1 cellular context compared by ENCODE assay signal in the genomic region with DNA sequence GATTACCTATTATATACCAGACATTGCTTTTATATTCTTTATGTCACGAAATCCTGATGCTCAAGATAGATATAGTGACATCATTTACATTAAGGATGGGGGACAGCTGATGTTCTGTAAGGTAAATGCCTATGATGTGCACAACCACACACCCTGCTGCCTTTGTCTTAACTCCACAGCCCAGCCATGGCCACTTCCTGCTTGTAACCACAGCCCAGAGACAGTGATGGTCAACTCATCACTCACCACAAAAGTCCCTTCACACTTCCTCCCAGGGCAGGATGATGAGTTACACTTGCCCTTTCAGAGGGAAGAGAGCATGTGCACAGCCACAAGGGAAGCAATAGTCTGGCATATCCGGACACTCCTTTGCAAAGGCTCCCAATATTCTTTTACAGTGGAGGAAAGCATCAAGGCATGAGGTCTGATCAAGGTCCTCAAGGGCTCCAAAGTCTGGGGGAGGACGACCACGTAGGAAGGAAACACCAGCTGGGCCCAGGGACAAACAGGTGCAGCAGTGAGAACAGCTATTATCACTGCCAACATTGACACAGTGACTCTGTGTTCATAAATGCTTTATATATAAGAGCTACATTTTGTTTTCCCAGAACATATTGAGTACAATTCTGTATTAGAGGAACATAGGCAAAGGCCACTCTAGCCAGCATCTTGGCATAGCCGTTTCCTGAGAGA.
TF ChIP-seq lines count a peak whose summit lies in the region.

No MANE protein-coding gene starts in this region.

TF ChIP-seq in GM12878, 131 proteins besides CTCF, POLR2A, EP300 and RAD21 (continued from another document):
- TF ChIP-seq, protein P1, sequence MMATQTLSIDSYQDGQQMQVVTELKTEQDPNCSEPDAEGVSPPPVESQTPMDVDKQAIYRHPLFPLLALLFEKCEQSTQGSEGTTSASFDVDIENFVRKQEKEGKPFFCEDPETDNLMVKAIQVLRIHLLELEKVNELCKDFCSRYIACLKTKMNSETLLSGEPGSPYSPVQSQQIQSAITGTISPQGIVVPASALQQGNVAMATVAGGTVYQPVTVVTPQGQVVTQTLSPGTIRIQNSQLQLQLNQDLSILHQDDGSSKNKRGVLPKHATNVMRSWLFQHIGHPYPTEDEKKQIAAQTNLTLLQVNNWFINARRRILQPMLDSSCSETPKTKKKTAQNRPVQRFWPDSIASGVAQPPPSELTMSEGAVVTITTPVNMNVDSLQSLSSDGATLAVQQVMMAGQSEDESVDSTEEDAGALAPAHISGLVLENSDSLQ (IDR thresholded peaks at IDR 0.05): peak; percentile 53
- TF ChIP-seq SIN3A (IDR thresholded peaks at IDR 0.05; ENCODE audit: low read depth, low read length): no peak
- no peak for TF ChIP-seq CEBPB (IDR thresholded peaks at IDR 0.05; ENCODE audit: borderline replicate concordance in 1 of 2, low read depth in 2 of 2, low read length in 2 of 2)
- TF ChIP-seq, protein P2, sequence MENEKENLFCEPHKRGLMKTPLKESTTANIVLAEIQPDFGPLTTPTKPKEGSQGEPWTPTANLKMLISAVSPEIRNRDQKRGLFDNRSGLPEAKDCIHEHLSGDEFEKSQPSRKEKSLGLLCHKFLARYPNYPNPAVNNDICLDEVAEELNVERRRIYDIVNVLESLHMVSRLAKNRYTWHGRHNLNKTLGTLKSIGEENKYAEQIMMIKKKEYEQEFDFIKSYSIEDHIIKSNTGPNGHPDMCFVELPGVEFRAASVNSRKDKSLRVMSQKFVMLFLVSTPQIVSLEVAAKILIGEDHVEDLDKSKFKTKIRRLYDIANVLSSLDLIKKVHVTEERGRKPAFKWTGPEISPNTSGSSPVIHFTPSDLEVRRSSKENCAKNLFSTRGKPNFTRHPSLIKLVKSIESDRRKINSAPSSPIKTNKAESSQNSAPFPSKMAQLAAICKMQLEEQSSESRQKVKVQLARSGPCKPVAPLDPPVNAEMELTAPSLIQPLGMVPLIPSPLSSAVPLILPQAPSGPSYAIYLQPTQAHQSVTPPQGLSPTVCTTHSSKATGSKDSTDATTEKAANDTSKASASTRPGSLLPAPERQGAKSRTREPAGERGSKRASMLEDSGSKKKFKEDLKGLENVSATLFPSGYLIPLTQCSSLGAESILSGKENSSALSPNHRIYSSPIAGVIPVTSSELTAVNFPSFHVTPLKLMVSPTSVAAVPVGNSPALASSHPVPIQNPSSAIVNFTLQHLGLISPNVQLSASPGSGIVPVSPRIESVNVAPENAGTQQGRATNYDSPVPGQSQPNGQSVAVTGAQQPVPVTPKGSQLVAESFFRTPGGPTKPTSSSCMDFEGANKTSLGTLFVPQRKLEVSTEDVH (IDR thresholded peaks at IDR 0.05; ENCODE audit: low read depth, partially characterized antibody): no peak
- no peak for TF ChIP-seq MYB (IDR thresholded peaks at IDR 0.05; ENCODE audit: borderline replicate concordance, low read depth, low read length)
- no peak for TF ChIP-seq ASH2L (IDR thresholded peaks at IDR 0.05; ENCODE audit: borderline replicate concordance, low read depth)
- no peak for TF ChIP-seq RAD51 (IDR thresholded peaks at IDR 0.05)
- TF ChIP-seq, protein P3, sequence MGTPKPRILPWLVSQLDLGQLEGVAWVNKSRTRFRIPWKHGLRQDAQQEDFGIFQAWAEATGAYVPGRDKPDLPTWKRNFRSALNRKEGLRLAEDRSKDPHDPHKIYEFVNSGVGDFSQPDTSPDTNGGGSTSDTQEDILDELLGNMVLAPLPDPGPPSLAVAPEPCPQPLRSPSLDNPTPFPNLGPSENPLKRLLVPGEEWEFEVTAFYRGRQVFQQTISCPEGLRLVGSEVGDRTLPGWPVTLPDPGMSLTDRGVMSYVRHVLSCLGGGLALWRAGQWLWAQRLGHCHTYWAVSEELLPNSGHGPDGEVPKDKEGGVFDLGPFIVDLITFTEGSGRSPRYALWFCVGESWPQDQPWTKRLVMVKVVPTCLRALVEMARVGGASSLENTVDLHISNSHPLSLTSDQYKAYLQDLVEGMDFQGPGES (IDR thresholded peaks at IDR 0.05): no peak
- no peak for TF ChIP-seq MYC (IDR thresholded peaks at IDR 0.05; ENCODE audit: insufficient read depth, insufficient read length, insufficient replicate concordance, low read length, severe bottlenecking)
- TF ChIP-seq BCL11A (IDR thresholded peaks at IDR 0.05; ENCODE audit: low read depth, low read length): peak; percentile 84
- no peak for TF ChIP-seq FOS (IDR thresholded peaks at IDR 0.05; ENCODE audit: borderline replicate concordance, extremely low read depth, insufficient read length)
- TF ChIP-seq NR2C1 (IDR thresholded peaks at IDR 0.05): no peak
- TF ChIP-seq, protein P4, sequence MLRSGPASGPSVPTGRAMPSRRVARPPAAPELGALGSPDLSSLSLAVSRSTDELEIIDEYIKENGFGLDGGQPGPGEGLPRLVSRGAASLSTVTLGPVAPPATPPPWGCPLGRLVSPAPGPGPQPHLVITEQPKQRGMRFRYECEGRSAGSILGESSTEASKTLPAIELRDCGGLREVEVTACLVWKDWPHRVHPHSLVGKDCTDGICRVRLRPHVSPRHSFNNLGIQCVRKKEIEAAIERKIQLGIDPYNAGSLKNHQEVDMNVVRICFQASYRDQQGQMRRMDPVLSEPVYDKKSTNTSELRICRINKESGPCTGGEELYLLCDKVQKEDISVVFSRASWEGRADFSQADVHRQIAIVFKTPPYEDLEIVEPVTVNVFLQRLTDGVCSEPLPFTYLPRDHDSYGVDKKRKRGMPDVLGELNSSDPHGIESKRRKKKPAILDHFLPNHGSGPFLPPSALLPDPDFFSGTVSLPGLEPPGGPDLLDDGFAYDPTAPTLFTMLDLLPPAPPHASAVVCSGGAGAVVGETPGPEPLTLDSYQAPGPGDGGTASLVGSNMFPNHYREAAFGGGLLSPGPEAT (IDR thresholded peaks at IDR 0.05; ENCODE audit: low read depth): peak; percentile 89
- TF ChIP-seq TCF12 (IDR thresholded peaks at IDR 0.05; ENCODE audit: low read depth, low read length): peak; percentile 59; the same call in 1 of the 2 replicates
- TF ChIP-seq, protein P5, sequence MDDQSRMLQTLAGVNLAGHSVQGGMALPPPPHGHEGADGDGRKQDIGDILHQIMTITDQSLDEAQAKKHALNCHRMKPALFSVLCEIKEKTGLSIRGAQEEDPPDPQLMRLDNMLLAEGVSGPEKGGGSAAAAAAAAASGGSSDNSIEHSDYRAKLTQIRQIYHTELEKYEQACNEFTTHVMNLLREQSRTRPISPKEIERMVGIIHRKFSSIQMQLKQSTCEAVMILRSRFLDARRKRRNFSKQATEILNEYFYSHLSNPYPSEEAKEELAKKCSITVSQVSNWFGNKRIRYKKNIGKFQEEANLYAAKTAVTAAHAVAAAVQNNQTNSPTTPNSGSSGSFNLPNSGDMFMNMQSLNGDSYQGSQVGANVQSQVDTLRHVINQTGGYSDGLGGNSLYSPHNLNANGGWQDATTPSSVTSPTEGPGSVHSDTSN (IDR thresholded peaks at IDR 0.05; ENCODE audit: insufficient replicate concordance, low read depth, low read length): peak; percentile 32
- TF ChIP-seq SMAD5 (IDR thresholded peaks at IDR 0.05; ENCODE audit: low read depth): no peak
- TF ChIP-seq FOXK2 (IDR thresholded peaks at IDR 0.05): no peak
- TF ChIP-seq PAX8 (IDR thresholded peaks at IDR 0.05): no peak
- peak; percentile 82 for TF ChIP-seq CREM (IDR thresholded peaks at IDR 0.05; ENCODE audit: low read depth)
- no peak for TF ChIP-seq KLF5 (IDR thresholded peaks at IDR 0.05; ENCODE audit: partially characterized antibody)
- peak; percentile 89 for TF ChIP-seq NR2F1 (conservative IDR thresholded peaks at IDR 0.05)
- no peak for TF ChIP-seq SUZ12 (IDR thresholded peaks at IDR 0.05; ENCODE audit: unreplicated experiment)
- peak; percentile 57; the same call in 1 of the 2 replicates for TF ChIP-seq CHD2 (IDR thresholded peaks at IDR 0.05; ENCODE audit: borderline replicate concordance, low read depth, low read length)
- TF ChIP-seq RB1 (IDR thresholded peaks at IDR 0.05; ENCODE audit: borderline replicate concordance): no peak
- TF ChIP-seq PML (IDR thresholded peaks at IDR 0.05; ENCODE audit: low read length): no peak
- TF ChIP-seq, protein P6, sequence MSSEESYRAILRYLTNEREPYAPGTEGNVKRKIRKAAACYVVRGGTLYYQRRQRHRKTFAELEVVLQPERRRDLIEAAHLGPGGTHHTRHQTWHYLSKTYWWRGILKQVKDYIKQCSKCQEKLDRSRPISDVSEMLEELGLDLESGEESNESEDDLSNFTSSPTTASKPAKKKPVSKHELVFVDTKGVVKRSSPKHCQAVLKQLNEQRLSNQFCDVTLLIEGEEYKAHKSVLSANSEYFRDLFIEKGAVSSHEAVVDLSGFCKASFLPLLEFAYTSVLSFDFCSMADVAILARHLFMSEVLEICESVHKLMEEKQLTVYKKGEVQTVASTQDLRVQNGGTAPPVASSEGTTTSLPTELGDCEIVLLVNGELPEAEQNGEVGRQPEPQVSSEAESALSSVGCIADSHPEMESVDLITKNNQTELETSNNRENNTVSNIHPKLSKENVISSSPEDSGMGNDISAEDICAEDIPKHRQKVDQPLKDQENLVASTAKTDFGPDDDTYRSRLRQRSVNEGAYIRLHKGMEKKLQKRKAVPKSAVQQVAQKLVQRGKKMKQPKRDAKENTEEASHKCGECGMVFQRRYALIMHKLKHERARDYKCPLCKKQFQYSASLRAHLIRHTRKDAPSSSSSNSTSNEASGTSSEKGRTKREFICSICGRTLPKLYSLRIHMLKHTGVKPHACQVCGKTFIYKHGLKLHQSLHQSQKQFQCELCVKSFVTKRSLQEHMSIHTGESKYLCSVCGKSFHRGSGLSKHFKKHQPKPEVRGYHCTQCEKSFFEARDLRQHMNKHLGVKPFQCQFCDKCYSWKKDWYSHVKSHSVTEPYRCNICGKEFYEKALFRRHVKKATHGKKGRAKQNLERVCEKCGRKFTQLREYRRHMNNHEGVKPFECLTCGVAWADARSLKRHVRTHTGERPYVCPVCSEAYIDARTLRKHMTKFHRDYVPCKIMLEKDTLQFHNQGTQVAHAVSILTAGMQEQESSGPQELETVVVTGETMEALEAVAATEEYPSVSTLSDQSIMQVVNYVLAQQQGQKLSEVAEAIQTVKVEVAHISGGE (CRISPR knock-in tag; IDR thresholded peaks at IDR 0.05): no peak
- peak; percentile 98 for TF ChIP-seq IKZF2 (IDR thresholded peaks at IDR 0.05)
- TF ChIP-seq, protein P7, sequence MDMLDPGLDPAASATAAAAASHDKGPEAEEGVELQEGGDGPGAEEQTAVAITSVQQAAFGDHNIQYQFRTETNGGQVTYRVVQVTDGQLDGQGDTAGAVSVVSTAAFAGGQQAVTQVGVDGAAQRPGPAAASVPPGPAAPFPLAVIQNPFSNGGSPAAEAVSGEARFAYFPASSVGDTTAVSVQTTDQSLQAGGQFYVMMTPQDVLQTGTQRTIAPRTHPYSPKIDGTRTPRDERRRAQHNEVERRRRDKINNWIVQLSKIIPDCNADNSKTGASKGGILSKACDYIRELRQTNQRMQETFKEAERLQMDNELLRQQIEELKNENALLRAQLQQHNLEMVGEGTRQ (IDR thresholded peaks at IDR 0.05; ENCODE audit: borderline replicate concordance, low read depth, low read length): no peak
- TF ChIP-seq EED (IDR thresholded peaks at IDR 0.05; ENCODE audit: low read depth): peak; percentile 99
- TF ChIP-seq, protein P8, sequence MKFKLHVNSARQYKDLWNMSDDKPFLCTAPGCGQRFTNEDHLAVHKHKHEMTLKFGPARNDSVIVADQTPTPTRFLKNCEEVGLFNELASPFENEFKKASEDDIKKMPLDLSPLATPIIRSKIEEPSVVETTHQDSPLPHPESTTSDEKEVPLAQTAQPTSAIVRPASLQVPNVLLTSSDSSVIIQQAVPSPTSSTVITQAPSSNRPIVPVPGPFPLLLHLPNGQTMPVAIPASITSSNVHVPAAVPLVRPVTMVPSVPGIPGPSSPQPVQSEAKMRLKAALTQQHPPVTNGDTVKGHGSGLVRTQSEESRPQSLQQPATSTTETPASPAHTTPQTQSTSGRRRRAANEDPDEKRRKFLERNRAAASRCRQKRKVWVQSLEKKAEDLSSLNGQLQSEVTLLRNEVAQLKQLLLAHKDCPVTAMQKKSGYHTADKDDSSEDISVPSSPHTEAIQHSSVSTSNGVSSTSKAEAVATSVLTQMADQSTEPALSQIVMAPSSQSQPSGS (IDR thresholded peaks at IDR 0.05; ENCODE audit: low read length): peak; percentile 73
- TF ChIP-seq, protein P9, sequence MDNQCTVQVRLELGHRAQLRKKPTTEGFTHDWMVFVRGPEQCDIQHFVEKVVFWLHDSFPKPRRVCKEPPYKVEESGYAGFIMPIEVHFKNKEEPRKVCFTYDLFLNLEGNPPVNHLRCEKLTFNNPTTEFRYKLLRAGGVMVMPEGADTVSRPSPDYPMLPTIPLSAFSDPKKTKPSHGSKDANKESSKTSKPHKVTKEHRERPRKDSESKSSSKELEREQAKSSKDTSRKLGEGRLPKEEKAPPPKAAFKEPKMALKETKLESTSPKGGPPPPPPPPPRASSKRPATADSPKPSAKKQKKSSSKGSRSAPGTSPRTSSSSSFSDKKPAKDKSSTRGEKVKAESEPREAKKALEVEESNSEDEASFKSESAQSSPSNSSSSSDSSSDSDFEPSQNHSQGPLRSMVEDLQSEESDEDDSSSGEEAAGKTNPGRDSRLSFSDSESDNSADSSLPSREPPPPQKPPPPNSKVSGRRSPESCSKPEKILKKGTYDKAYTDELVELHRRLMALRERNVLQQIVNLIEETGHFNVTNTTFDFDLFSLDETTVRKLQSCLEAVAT (IDR thresholded peaks at IDR 0.05): peak; percentile 95
- peak; percentile 79; the same call in 1 of the 2 replicates for TF ChIP-seq ZBED1 (IDR thresholded peaks at IDR 0.05; ENCODE audit: borderline replicate concordance)
- TF ChIP-seq, protein P10, sequence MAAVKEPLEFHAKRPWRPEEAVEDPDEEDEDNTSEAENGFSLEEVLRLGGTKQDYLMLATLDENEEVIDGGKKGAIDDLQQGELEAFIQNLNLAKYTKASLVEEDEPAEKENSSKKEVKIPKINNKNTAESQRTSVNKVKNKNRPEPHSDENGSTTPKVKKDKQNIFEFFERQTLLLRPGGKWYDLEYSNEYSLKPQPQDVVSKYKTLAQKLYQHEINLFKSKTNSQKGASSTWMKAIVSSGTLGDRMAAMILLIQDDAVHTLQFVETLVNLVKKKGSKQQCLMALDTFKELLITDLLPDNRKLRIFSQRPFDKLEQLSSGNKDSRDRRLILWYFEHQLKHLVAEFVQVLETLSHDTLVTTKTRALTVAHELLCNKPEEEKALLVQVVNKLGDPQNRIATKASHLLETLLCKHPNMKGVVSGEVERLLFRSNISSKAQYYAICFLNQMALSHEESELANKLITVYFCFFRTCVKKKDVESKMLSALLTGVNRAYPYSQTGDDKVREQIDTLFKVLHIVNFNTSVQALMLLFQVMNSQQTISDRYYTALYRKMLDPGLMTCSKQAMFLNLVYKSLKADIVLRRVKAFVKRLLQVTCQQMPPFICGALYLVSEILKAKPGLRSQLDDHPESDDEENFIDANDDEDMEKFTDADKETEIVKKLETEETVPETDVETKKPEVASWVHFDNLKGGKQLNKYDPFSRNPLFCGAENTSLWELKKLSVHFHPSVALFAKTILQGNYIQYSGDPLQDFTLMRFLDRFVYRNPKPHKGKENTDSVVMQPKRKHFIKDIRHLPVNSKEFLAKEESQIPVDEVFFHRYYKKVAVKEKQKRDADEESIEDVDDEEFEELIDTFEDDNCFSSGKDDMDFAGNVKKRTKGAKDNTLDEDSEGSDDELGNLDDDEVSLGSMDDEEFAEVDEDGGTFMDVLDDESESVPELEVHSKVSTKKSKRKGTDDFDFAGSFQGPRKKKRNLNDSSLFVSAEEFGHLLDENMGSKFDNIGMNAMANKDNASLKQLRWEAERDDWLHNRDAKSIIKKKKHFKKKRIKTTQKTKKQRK (IDR thresholded peaks at IDR 0.05; ENCODE audit: low read depth, low read length): no peak
